1 cellular context compared by ENCODE assay signal in the genomic region with DNA sequence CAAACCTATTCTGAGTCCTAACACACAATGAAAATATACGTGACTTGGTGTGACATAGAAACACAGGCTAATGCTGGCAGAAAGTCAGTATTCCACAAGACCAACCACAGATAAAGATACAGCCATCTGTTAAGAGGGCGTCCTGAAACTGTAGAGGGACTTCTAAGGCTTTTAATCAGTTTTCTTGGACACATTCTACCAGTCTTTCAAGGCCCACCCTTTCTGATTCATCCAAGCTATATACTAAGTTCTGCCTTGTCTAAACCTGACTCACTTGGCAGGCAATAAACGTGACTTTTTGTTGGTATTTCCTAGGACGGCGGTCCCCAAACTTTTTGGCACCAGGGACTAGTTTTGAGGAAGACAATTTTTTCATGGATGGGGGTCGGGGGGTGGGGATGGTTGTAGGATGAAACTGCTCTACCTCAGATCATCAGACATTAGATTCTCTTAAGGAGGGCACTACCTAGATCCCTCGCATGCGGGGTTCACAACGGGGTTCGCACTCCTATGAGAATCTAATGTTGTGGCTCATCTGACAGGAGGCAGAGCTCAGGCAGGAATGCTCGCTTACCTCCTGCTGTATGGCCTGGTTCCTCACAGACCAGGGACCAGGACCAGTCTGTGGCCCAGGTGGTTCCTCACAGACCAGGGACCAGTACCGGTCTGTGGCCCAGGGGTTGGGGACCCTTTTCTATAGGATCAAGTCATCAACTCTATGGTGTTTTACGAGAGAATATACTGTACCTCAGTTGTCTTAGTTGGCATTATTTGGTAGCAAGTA.
TF ChIP-seq lines count a peak whose summit lies in the region.

No MANE protein-coding gene starts in this region.

TF ChIP-seq in GM12878, 131 proteins besides CTCF, POLR2A, EP300 and RAD21:
- TF ChIP-seq, protein P1, sequence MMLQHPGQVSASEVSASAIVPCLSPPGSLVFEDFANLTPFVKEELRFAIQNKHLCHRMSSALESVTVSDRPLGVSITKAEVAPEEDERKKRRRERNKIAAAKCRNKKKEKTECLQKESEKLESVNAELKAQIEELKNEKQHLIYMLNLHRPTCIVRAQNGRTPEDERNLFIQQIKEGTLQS (IDR thresholded peaks at IDR 0.05; ENCODE audit: borderline replicate concordance, extremely low read depth, low read depth, low read length) = no peak
- TF ChIP-seq MXI1 (IDR thresholded peaks at IDR 0.05; ENCODE audit: low read depth, low read length) (no peak), PAX8 (IDR thresholded peaks at IDR 0.05) (no peak), RAD51 (IDR thresholded peaks at IDR 0.05) (no peak), ZBTB11 (CRISPR knock-in tag; IDR thresholded peaks at IDR 0.05) (no peak), HDAC6 (IDR thresholded peaks at IDR 0.05; ENCODE audit: unreplicated experiment) (no peak), ETV6 (conservative IDR thresholded peaks at IDR 0.05 in 1 of 2, IDR thresholded peaks at IDR 0.05 in 1 of 2; ENCODE audit: borderline replicate concordance in 1 of 2, low read depth in 1 of 2) (no peak), CREM (IDR thresholded peaks at IDR 0.05; ENCODE audit: low read depth) (no peak), LARP7 (IDR thresholded peaks at IDR 0.05) (no peak), ZNF687 (IDR thresholded peaks at IDR 0.05) (no peak), PML (IDR thresholded peaks at IDR 0.05; ENCODE audit: low read length) (no peak), TAF1 (IDR thresholded peaks at IDR 0.05; ENCODE audit: borderline replicate concordance, low read depth, low read length) (no peak), SREBF2 (IDR thresholded peaks at IDR 0.05; ENCODE audit: low read length) (no peak), CREB1 (IDR thresholded peaks at IDR 0.05; ENCODE audit: low read depth) (no peak), KLF5 (IDR thresholded peaks at IDR 0.05; ENCODE audit: partially characterized antibody) (no peak)
- TF ChIP-seq, protein P2, sequence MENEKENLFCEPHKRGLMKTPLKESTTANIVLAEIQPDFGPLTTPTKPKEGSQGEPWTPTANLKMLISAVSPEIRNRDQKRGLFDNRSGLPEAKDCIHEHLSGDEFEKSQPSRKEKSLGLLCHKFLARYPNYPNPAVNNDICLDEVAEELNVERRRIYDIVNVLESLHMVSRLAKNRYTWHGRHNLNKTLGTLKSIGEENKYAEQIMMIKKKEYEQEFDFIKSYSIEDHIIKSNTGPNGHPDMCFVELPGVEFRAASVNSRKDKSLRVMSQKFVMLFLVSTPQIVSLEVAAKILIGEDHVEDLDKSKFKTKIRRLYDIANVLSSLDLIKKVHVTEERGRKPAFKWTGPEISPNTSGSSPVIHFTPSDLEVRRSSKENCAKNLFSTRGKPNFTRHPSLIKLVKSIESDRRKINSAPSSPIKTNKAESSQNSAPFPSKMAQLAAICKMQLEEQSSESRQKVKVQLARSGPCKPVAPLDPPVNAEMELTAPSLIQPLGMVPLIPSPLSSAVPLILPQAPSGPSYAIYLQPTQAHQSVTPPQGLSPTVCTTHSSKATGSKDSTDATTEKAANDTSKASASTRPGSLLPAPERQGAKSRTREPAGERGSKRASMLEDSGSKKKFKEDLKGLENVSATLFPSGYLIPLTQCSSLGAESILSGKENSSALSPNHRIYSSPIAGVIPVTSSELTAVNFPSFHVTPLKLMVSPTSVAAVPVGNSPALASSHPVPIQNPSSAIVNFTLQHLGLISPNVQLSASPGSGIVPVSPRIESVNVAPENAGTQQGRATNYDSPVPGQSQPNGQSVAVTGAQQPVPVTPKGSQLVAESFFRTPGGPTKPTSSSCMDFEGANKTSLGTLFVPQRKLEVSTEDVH (IDR thresholded peaks at IDR 0.05; ENCODE audit: low read depth, partially characterized antibody) = no peak
- TF ChIP-seq, protein P3, sequence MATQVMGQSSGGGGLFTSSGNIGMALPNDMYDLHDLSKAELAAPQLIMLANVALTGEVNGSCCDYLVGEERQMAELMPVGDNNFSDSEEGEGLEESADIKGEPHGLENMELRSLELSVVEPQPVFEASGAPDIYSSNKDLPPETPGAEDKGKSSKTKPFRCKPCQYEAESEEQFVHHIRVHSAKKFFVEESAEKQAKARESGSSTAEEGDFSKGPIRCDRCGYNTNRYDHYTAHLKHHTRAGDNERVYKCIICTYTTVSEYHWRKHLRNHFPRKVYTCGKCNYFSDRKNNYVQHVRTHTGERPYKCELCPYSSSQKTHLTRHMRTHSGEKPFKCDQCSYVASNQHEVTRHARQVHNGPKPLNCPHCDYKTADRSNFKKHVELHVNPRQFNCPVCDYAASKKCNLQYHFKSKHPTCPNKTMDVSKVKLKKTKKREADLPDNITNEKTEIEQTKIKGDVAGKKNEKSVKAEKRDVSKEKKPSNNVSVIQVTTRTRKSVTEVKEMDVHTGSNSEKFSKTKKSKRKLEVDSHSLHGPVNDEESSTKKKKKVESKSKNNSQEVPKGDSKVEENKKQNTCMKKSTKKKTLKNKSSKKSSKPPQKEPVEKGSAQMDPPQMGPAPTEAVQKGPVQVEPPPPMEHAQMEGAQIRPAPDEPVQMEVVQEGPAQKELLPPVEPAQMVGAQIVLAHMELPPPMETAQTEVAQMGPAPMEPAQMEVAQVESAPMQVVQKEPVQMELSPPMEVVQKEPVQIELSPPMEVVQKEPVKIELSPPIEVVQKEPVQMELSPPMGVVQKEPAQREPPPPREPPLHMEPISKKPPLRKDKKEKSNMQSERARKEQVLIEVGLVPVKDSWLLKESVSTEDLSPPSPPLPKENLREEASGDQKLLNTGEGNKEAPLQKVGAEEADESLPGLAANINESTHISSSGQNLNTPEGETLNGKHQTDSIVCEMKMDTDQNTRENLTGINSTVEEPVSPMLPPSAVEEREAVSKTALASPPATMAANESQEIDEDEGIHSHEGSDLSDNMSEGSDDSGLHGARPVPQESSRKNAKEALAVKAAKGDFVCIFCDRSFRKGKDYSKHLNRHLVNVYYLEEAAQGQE (IDR thresholded peaks at IDR 0.05; ENCODE audit: low read depth, low read length) = no peak
- TF ChIP-seq, protein P4, sequence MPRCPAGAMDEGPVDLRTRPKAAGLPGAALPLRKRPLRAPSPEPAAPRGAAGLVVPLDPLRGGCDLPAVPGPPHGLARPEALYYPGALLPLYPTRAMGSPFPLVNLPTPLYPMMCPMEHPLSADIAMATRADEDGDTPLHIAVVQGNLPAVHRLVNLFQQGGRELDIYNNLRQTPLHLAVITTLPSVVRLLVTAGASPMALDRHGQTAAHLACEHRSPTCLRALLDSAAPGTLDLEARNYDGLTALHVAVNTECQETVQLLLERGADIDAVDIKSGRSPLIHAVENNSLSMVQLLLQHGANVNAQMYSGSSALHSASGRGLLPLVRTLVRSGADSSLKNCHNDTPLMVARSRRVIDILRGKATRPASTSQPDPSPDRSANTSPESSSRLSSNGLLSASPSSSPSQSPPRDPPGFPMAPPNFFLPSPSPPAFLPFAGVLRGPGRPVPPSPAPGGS (IDR thresholded peaks at IDR 0.05; ENCODE audit: borderline replicate concordance, insufficient read depth, low read depth, low read length, poor library complexity, severe bottlenecking) = no peak
